In genomic region chr17:7856840-7857723, GRCh38 we compare ENCODE assay signal across 1 cellular context.
TF ChIP-seq lines count a peak whose summit lies in the region.

NAA38 (minus strand) TSS chr17:7857559; CDS start chr17:7857463, 96 bp downstream.

TF ChIP-seq in HepG2, 621 proteins besides CTCF, POLR2A, EP300 and RAD21 (continued from another document and continues in another):
- TF ChIP-seq, protein P1, sequence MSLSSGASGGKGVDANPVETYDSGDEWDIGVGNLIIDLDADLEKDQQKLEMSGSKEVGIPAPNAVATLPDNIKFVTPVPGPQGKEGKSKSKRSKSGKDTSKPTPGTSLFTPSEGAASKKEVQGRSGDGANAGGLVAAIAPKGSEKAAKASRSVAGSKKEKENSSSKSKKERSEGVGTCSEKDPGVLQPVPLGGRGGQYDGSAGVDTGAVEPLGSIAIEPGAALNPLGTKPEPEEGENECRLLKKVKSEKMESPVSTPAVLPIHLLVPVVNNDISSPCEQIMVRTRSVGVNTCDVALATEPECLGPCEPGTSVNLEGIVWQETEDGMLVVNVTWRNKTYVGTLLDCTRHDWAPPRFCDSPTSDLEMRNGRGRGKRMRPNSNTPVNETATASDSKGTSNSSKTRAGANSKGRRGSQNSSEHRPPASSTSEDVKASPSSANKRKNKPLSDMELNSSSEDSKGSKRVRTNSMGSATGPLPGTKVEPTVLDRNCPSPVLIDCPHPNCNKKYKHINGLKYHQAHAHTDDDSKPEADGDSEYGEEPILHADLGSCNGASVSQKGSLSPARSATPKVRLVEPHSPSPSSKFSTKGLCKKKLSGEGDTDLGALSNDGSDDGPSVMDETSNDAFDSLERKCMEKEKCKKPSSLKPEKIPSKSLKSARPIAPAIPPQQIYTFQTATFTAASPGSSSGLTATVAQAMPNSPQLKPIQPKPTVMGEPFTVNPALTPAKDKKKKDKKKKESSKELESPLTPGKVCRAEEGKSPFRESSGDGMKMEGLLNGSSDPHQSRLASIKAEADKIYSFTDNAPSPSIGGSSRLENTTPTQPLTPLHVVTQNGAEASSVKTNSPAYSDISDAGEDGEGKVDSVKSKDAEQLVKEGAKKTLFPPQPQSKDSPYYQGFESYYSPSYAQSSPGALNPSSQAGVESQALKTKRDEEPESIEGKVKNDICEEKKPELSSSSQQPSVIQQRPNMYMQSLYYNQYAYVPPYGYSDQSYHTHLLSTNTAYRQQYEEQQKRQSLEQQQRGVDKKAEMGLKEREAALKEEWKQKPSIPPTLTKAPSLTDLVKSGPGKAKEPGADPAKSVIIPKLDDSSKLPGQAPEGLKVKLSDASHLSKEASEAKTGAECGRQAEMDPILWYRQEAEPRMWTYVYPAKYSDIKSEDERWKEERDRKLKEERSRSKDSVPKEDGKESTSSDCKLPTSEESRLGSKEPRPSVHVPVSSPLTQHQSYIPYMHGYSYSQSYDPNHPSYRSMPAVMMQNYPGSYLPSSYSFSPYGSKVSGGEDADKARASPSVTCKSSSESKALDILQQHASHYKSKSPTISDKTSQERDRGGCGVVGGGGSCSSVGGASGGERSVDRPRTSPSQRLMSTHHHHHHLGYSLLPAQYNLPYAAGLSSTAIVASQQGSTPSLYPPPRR (CRISPR knock-in tag; IDR thresholded peaks at IDR 0.05; ENCODE audit: borderline replicate concordance), result peak; percentile 41; the same call in 1 of the 2 replicates
- no peak for TF ChIP-seq PREB (CRISPR knock-in tag; IDR thresholded peaks at IDR 0.05)
- TF ChIP-seq NR0B2 (CRISPR knock-in tag; IDR thresholded peaks at IDR 0.05), result no peak
- TF ChIP-seq TEAD2 (CRISPR knock-in tag; IDR thresholded peaks at IDR 0.05), result no peak
- peak; percentile 78; the same call in 1 of the 2 replicates for TF ChIP-seq CREM (IDR thresholded peaks at IDR 0.05)
- no peak for TF ChIP-seq CREM (CRISPR knock-in tag; IDR thresholded peaks at IDR 0.05)
- peak; percentile 42; the same call in 1 of the 2 replicates for TF ChIP-seq KAT7 (CRISPR knock-in tag; IDR thresholded peaks at IDR 0.05; ENCODE audit: borderline replicate concordance)
- no peak for TF ChIP-seq IKZF1 (IDR thresholded peaks at IDR 0.05)
- TF ChIP-seq, protein P2, sequence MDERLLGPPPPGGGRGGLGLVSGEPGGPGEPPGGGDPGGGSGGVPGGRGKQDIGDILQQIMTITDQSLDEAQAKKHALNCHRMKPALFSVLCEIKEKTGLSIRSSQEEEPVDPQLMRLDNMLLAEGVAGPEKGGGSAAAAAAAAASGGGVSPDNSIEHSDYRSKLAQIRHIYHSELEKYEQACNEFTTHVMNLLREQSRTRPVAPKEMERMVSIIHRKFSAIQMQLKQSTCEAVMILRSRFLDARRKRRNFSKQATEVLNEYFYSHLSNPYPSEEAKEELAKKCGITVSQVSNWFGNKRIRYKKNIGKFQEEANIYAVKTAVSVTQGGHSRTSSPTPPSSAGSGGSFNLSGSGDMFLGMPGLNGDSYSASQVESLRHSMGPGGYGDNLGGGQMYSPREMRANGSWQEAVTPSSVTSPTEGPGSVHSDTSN (CRISPR knock-in tag; IDR thresholded peaks at IDR 0.05), result no peak
- TF ChIP-seq KDM2A (CRISPR knock-in tag; IDR thresholded peaks at IDR 0.05; ENCODE audit: borderline replicate concordance, low read depth), result peak; percentile 99
- no peak for TF ChIP-seq GTF3A (CRISPR knock-in tag; conservative IDR thresholded peaks at IDR 0.05)
- no peak for TF ChIP-seq NFKBIZ (CRISPR knock-in tag; IDR thresholded peaks at IDR 0.05)
- TF ChIP-seq, protein P3, sequence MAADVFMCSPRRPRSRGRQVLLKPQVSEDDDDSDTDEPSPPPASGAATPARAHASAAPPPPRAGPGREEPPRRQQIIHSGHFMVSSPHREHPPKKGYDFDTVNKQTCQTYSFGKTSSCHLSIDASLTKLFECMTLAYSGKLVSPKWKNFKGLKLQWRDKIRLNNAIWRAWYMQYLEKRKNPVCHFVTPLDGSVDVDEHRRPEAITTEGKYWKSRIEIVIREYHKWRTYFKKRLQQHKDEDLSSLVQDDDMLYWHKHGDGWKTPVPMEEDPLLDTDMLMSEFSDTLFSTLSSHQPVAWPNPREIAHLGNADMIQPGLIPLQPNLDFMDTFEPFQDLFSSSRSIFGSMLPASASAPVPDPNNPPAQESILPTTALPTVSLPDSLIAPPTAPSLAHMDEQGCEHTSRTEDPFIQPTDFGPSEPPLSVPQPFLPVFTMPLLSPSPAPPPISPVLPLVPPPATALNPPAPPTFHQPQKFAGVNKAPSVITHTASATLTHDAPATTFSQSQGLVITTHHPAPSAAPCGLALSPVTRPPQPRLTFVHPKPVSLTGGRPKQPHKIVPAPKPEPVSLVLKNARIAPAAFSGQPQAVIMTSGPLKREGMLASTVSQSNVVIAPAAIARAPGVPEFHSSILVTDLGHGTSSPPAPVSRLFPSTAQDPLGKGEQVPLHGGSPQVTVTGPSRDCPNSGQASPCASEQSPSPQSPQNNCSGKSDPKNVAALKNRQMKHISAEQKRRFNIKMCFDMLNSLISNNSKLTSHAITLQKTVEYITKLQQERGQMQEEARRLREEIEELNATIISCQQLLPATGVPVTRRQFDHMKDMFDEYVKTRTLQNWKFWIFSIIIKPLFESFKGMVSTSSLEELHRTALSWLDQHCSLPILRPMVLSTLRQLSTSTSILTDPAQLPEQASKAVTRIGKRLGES (CRISPR knock-in tag; IDR thresholded peaks at IDR 0.05; ENCODE audit: borderline replicate concordance), result no peak
- no peak for TF ChIP-seq SYNCRIP (IDR thresholded peaks at IDR 0.05; ENCODE audit: insufficient read depth, low read depth, low read length)
- TF ChIP-seq DRAP1 (CRISPR knock-in tag; IDR thresholded peaks at IDR 0.05), result 0 out of 2 replicates have a peak, but pooled peaks have one; percentile 41
- no peak for TF ChIP-seq ZNF776 (CRISPR knock-in tag; IDR thresholded peaks at IDR 0.05)
- peak; percentile 53; the same call in 1 of the 2 replicates for TF ChIP-seq HDAC1 (CRISPR knock-in tag; IDR thresholded peaks at IDR 0.05)
- TF ChIP-seq, protein P4, sequence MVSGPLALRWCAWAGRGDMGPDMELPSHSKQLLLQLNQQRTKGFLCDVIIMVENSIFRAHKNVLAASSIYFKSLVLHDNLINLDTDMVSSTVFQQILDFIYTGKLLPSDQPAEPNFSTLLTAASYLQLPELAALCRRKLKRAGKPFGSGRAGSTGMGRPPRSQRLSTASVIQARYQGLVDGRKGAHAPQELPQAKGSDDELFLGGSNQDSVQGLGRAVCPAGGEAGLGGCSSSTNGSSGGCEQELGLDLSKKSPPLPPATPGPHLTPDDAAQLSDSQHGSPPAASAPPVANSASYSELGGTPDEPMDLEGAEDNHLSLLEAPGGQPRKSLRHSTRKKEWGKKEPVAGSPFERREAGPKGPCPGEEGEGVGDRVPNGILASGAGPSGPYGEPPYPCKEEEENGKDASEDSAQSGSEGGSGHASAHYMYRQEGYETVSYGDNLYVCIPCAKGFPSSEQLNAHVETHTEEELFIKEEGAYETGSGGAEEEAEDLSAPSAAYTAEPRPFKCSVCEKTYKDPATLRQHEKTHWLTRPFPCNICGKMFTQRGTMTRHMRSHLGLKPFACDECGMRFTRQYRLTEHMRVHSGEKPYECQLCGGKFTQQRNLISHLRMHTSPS (CRISPR knock-in tag; IDR thresholded peaks at IDR 0.05; ENCODE audit: low read depth), result no peak
- no peak for TF ChIP-seq ZNF274 (CRISPR knock-in tag; IDR thresholded peaks at IDR 0.05)
- TF ChIP-seq ZNF670 (CRISPR knock-in tag; IDR thresholded peaks at IDR 0.05; ENCODE audit: borderline replicate concordance), result no peak
- no peak for TF ChIP-seq ZNF816 (CRISPR knock-in tag; IDR thresholded peaks at IDR 0.05; ENCODE audit: borderline replicate concordance)
- TF ChIP-seq RCOR2 (CRISPR knock-in tag; IDR thresholded peaks at IDR 0.05), result no peak
- TF ChIP-seq ZBTB42 (CRISPR knock-in tag; IDR thresholded peaks at IDR 0.05), result 0 out of 2 replicates have a peak, but pooled peaks have one; percentile 24
- TF ChIP-seq RFX3 (CRISPR knock-in tag; IDR thresholded peaks at IDR 0.05), result peak; percentile 73
- no peak for TF ChIP-seq GMEB2 (CRISPR knock-in tag; IDR thresholded peaks at IDR 0.05; ENCODE audit: low read depth)
- TF ChIP-seq MTA3 (CRISPR knock-in tag; IDR thresholded peaks at IDR 0.05), result no peak
- TF ChIP-seq, protein P5, sequence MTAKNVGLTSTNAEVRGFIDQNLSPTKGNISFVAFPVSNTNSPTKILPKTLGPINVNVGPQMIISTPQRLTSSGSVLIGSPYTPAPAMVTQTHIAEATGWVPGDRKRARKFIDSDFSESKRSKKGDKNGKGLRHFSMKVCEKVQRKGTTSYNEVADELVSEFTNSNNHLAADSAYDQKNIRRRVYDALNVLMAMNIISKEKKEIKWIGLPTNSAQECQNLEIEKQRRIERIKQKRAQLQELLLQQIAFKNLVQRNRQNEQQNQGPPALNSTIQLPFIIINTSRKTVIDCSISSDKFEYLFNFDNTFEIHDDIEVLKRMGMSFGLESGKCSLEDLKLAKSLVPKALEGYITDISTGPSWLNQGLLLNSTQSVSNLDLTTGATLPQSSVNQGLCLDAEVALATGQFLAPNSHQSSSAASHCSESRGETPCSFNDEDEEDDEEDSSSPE (CRISPR knock-in tag; IDR thresholded peaks at IDR 0.05), result peak; percentile 84
- no peak for TF ChIP-seq CREB1 (IDR thresholded peaks at IDR 0.05)
- peak; percentile 76 for TF ChIP-seq CREB1 (CRISPR knock-in tag; IDR thresholded peaks at IDR 0.05)
- TF ChIP-seq ERF (CRISPR knock-in tag; IDR thresholded peaks at IDR 0.05), result peak; percentile 32; the same call in 1 of the 2 replicates
- TF ChIP-seq HNRNPLL (IDR thresholded peaks at IDR 0.05; ENCODE audit: low read depth, low read length, poor library complexity, severe bottlenecking), result peak; percentile 96
- 0 out of 2 replicates have a peak, but pooled peaks have one; percentile 67 for TF ChIP-seq ZZZ3 (CRISPR knock-in tag; IDR thresholded peaks at IDR 0.05; ENCODE audit: borderline replicate concordance)
- TF ChIP-seq WIZ (CRISPR knock-in tag; IDR thresholded peaks at IDR 0.05), result no peak
- 0 out of 2 replicates have a peak, but pooled peaks have one; percentile 55 for TF ChIP-seq ZSCAN9 (CRISPR knock-in tag; IDR thresholded peaks at IDR 0.05; ENCODE audit: borderline replicate concordance)
- TF ChIP-seq ZNF674 (CRISPR knock-in tag; IDR thresholded peaks at IDR 0.05; ENCODE audit: low read depth), result no peak
- peak; percentile 81 for TF ChIP-seq E2F1 (CRISPR knock-in tag; IDR thresholded peaks at IDR 0.05)
